Comparison of ENCODE assay signal across 6 cellular contexts in the genomic region with DNA sequence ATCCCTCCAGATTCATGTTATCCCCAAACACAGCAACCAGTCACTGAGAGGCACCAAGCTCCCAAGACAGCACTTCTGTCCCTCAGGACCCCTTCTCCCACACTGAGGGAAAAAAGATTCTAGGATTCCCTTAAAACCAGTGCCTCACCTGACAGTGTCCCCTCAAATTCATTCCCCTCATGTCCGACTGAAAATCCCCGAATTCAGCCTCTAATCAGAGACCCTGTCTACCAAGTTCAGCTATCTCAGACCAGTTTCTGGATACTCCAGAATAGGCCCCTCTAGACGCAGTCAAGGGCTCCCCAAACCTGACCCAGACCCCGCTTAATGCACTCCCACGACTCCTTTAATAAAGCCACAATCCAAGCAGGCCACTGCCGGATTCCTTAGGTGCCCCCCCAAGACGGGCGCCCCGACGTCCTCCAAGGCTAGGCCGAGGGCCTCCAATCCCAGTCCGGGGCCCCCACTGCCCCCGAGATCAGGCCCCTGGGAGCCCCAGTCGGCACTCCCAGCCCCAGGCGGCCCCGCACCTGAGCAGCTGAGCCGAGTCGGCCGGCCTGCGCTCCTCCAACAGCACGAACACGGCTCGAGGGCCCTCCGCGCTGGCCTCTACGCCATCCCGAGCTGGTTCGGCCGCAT. TPM values are rescaled to one million over a fixed set of nuclear protein-coding genes. Genes with fewer than 3 reads are reported as not detected.
DNase-seq lines count a peak whose midpoint lies in the region; TF ChIP-seq lines count a peak whose summit lies in the region.

No MANE protein-coding gene starts in this region.

- no peak for TF ChIP-seq CTCF in fibroblast of villous mesenchyme (IDR thresholded peaks at IDR 0.05; ENCODE audit: insufficient read depth, low read depth, low read length)

- H3K4me3 ChIP-seq in MG63 (peak overlapping the region; percentile 86), fibroblast of villous mesenchyme (ENCODE audit: low read depth, low read length) (peak overlapping the region; percentile 79)

- H3K27ac ChIP-seq in temporal lobe (ENCODE audit: low read depth, low read length): peak overlapping the region; percentile 75

- H3K36me3 ChIP-seq in MG63: peaks cover 23% of the 10 kb centered on the region

- H3K9me3 ChIP-seq in MG63: no peaks in the 10 kb centered on the region

- DNase-seq in Caki2 (ENCODE audit: low read depth) (peak; percentile 16), MG63 (no peak), fibroblast of villous mesenchyme (ENCODE audit: low read depth) (peak; percentile 16), NCI-H1092 treated with DMSO at 0.1 percent for 48 hours (lab: John Stamatoyannopoulos, UW) (no peak), NCI-H345 (lab: John Stamatoyannopoulos, UW) (no peak)

- H3K27me3 ChIP-seq in MG63: no peaks in the 10 kb centered on the region

- in situ Hi-C loops in Caki2 (cut with HindIII; ENCODE audit: low pct_unique_long_range_greater_than_20kb, low sequenced_read_pairs): no loop called here

RNA-seq across cellular contexts. Expression of a gene that starts 0.5 kb away (rescaled TPM):
- total RNA-seq in Caki2 (2014; rRNA removed; shearing (Covaris generic); ENCODE audit: low replicate concordance): 42.5 and 74.2 TPM in 2 replicates
- total RNA-seq in MG63 (2014; rRNA removed; shearing (Covaris generic); ENCODE audit: low replicate concordance): 41.4 and 49.3 TPM in 2 replicates
- 37.1 and 45.1 TPM in 2 replicates for total RNA-seq in fibroblast of villous mesenchyme
- total RNA-seq in temporal lobe: 8.9 TPM

RNA-seq across cellular contexts. Expression of a gene that starts 16.1 kb away (rescaled TPM):
- not detected in 2 replicates for total RNA-seq in Caki2 (2014; rRNA removed; shearing (Covaris generic); ENCODE audit: low replicate concordance)
- total RNA-seq in MG63 (2014; rRNA removed; shearing (Covaris generic); ENCODE audit: low replicate concordance): 0.30 and 0.59 TPM in 2 replicates
- total RNA-seq in fibroblast of villous mesenchyme (0.86 and 0.97 TPM in 2 replicates), temporal lobe (3.0 TPM)

RNA-seq across cellular contexts. Expression of a gene that starts 31.1 kb away (rescaled TPM):
- 1.9 and 4.4 TPM in 2 replicates for total RNA-seq in Caki2 (2014; rRNA removed; shearing (Covaris generic); ENCODE audit: low replicate concordance)
- total RNA-seq in MG63 (2014; rRNA removed; shearing (Covaris generic); ENCODE audit: low replicate concordance): 1.9 TPM in 1 of 2 replicates, not detected in the other
- 12.6 and 15.1 TPM in 2 replicates for total RNA-seq in fibroblast of villous mesenchyme
- total RNA-seq in temporal lobe: 3.7 TPM

RNA-seq across cellular contexts. Expression of a gene that starts 37.0 kb away (rescaled TPM):
- 22.3 and 34.1 TPM in 2 replicates for total RNA-seq in Caki2 (2014; rRNA removed; shearing (Covaris generic); ENCODE audit: low replicate concordance)
- total RNA-seq in MG63 (2014; rRNA removed; shearing (Covaris generic); ENCODE audit: low replicate concordance): 35.9 and 43.1 TPM in 2 replicates
- total RNA-seq in fibroblast of villous mesenchyme: 46.6 and 56.0 TPM in 2 replicates
- 16.0 TPM for total RNA-seq in temporal lobe

RNA-seq across cellular contexts. Expression of a gene that starts 40.6 kb away (rescaled TPM):
- total RNA-seq in Caki2 (2014; rRNA removed; shearing (Covaris generic); ENCODE audit: low replicate concordance): 17.2 and 17.8 TPM in 2 replicates
- 15.7 and 20.3 TPM in 2 replicates for total RNA-seq in MG63 (2014; rRNA removed; shearing (Covaris generic); ENCODE audit: low replicate concordance)
- total RNA-seq in fibroblast of villous mesenchyme (14.2 and 14.5 TPM in 2 replicates), temporal lobe (27.8 TPM)

Comparison
In these comparisons a context has a peak if more than half of its experiments do, and no peak if none do; other contexts are left out.
1. DNase-seq: peak in Caki2 (single experiment) and fibroblast of villous mesenchyme (single experiment); none in MG63 (single experiment), NCI-H1092 treated with DMSO at 0.1 percent for 48 hours (single experiment) and NCI-H345 (single experiment).